In genomic region chr3:72892081-72892763, GRCh38 we compare ENCODE assay signal across 9 cellular contexts. TPM values are rescaled to one million over a fixed set of nuclear protein-coding genes. Genes with fewer than 3 reads are reported as not detected.
DNase-seq lines count a peak whose midpoint lies in the region; ATAC-seq and TF ChIP-seq lines count a peak whose summit lies in the region.
"Had no signal": no experiment of that assay in that cellular context is flagged by ENCODE, and none has a peak within 500 bp of the region (broad histone marks: within the 10 kb centered on the region; RNA-seq: fewer than 3 reads in every experiment).

No MANE protein-coding gene starts in this region.

- H3K27me3 Mint-ChIP-seq in osteocyte (ENCODE audit: unreplicated experiment) = peaks cover 2% of the 10 kb centered on the region

- H3K4me1 Mint-ChIP-seq in osteocyte (ENCODE audit: unreplicated experiment) = peaks cover 51% of the 10 kb centered on the region

- H3K36me3 Mint-ChIP-seq in osteocyte (ENCODE audit: unreplicated experiment) = no peaks in the 10 kb centered on the region

- H3K27ac ChIP-seq in RWPE1 = no peak overlapping the region

- peak overlapping the region; percentile 79 for H3K4me3 ChIP-seq in fibroblast of pulmonary artery (replicated peaks; ENCODE audit: low read depth, low read length)

- no peak for ATAC-seq in HG03571 (IDR thresholded peaks at IDR 0.05; ENCODE audit: unreplicated experiment)
- no peak for ATAC-seq in HG03095 (IDR thresholded peaks at IDR 0.05; ENCODE audit: unreplicated experiment)
- no peak for ATAC-seq in HG03135 (IDR thresholded peaks at IDR 0.05; ENCODE audit: unreplicated experiment)
- ATAC-seq in HG02885 (IDR thresholded peaks at IDR 0.05; ENCODE audit: poor library complexity, unreplicated experiment) = no peak

- H3K9me3 Mint-ChIP-seq in osteocyte (ENCODE audit: unreplicated experiment) = no peaks in the 10 kb centered on the region

- peak; percentile 93 for DNase-seq in COLO829 (ENCODE audit: low spot score)
- DNase-seq in RWPE1 (ENCODE audit: low spot score) = peak; percentile 38
- peak; percentile 95 for DNase-seq in fibroblast of pulmonary artery (ENCODE audit: low read depth)
- DNase-seq in osteocyte (ENCODE audit: extremely low spot score, unreplicated experiment) = no peak
- DNase-seq: NCI-H2171 had no signal

- no peak for TF ChIP-seq CTCF in RWPE1 (conservative IDR thresholded peaks at IDR 0.05; ENCODE audit: low read depth)
- no peak for TF ChIP-seq CTCF in fibroblast of pulmonary artery (IDR thresholded peaks at IDR 0.05; ENCODE audit: low read length, missing control alignments)
- no peak for TF ChIP-seq CTCF in osteocyte (IDR thresholded peaks at IDR 0.05)

- POLR2A ChIA-PET in RWPE1 (lab: Yijun Ruan, JAX; ENCODE audit: low non-redundant PET) = no interaction called here

- CTCF ChIA-PET in RWPE1 (lab: Yijun Ruan, JAX) = interaction anchor here (0.6 kb wide), 1 partner anchor 12 kb away, joined by 3 read pairs; no protein-coding TSS in a partner anchor

- H3K4me3 Mint-ChIP-seq in osteocyte (ENCODE audit: unreplicated experiment) = no peak overlapping the region

- H3K27ac Mint-ChIP-seq in osteocyte (ENCODE audit: unreplicated experiment) = peak overlapping the region; percentile 63

RNA-seq across cellular contexts. Expression of gene GXYLT2, which starts 4.4 kb away (rescaled TPM):
- 6.5 and 7.8 TPM in 2 replicates for total RNA-seq in osteocyte

RNA-seq across cellular contexts. Expression of gene SHQ1, which starts 44.0 kb away (rescaled TPM):
- total RNA-seq in osteocyte = 18.0 and 19.2 TPM in 2 replicates
